9 cellular contexts compared by ENCODE assay signal in genomic region chr19:40687525-40688016, GRCh38. TPM values are rescaled to one million over a fixed set of nuclear protein-coding genes. Genes with fewer than 3 reads are reported as not detected.
DNase-seq lines count a peak whose midpoint lies in the region; ATAC-seq and TF ChIP-seq lines count a peak whose summit lies in the region.
"Had no signal": no experiment of that assay in that cellular context is flagged by ENCODE, and none has a peak within 500 bp of the region (broad histone marks: within the 10 kb centered on the region; RNA-seq: fewer than 3 reads in every experiment).

No MANE protein-coding gene starts in this region.

- 36 to 51% methylated on average over 12 of the region's 12 CpGs for WGBS in esophagus squamous epithelium, 2 donors

- H3K27ac Mint-ChIP-seq in natural killer cell = no peak overlapping the region
- H3K27ac Mint-ChIP-seq: activated CD8-positive, alpha-beta T cell treated with anti-CD3 and anti-CD28 coated beads, Interleukin-2, amount 10 ng/mL, durations not matched to agents 7 days and 5 days had no signal

- H3K4me3 Mint-ChIP-seq in natural killer cell = no peak overlapping the region
- H3K4me3 Mint-ChIP-seq: activated CD8-positive, alpha-beta T cell treated with anti-CD3 and anti-CD28 coated beads, Interleukin-2, amount 10 ng/mL, durations not matched to agents 7 days and 5 days had no signal

- peaks cover 0 to 28% of the 10 kb centered on the region in 2 donors for H3K4me1 Mint-ChIP-seq in natural killer cell

- H3K27me3 Mint-ChIP-seq in natural killer cell (ENCODE audit: low read depth in 2 of 2) = no peaks in the 10 kb centered on the region

- no peaks in the 10 kb centered on the region for H3K9me3 Mint-ChIP-seq in natural killer cell

- ATAC-seq in natural killer cell (peak; percentile 64 to 73 (median 70)), HG02981 (IDR thresholded peaks at IDR 0.05; ENCODE audit: unreplicated experiment) (no peak)
- ATAC-seq: activated CD8-positive, alpha-beta T cell treated with anti-CD3 and anti-CD28 coated beads, Interleukin-2, amount 10 ng/mL, durations not matched to agents 7 days and 5 days had no signal

- H3K4me3 ChIP-seq in esophagus squamous epithelium = peak overlapping the region in 1 of 4 donors; percentile 86

- peak; percentile 90 for DNase-seq in AG08395 (ENCODE audit: low spot score)
- peak in 73 of 76 experiments; percentile 12 to 90 (median 76) for DNase-seq in HUDEP-2 (lab: John Stamatoyannopoulos, UW; ENCODE audit: unreplicated experiment in 76 of 76)
- no peak for DNase-seq in esophagus squamous epithelium (lab: John Stamatoyannopoulos, UW)
- DNase-seq in natural killer cell = peak; percentile 84
- no peak for DNase-seq in NCI-H2196 treated with DMSO at 0.1 percent for 48 hours (lab: John Stamatoyannopoulos, UW; ENCODE audit: unreplicated experiment)
- no peak for DNase-seq in GF-D8 (lab: John Stamatoyannopoulos, UW)
- DNase-seq in NCI-H146 treated with DMSO at 0.1 percent for 48 hours (lab: John Stamatoyannopoulos, UW; ENCODE audit: unreplicated experiment) = no peak
- DNase-seq: activated CD8-positive, alpha-beta T cell treated with anti-CD3 and anti-CD28 coated beads, Interleukin-2, amount 10 ng/mL, durations not matched to agents 7 days and 5 days had no signal

- no peak for TF ChIP-seq CTCF in esophagus squamous epithelium (IDR thresholded peaks at IDR 0.05)
- TF ChIP-seq CTCF in natural killer cell (IDR thresholded peaks at IDR 0.05) = no peak

- peaks cover 1 to 52% (median 6%) of the 10 kb centered on the region in 3 donors for H3K36me3 ChIP-seq in esophagus squamous epithelium

- TF ChIP-seq POLR2A in esophagus squamous epithelium (IDR thresholded peaks at IDR 0.05) = no peak

- no peaks in the 10 kb centered on the region for H3K27me3 ChIP-seq in esophagus squamous epithelium

- intact Hi-C loops in esophagus squamous epithelium (cut with DNase I) (no loop called here), natural killer cell (cut with micrococcal nuclease) (loop anchor here (1.0 to 5.0 kb wide), 6 partner anchors 14 to 640 kb away; partner anchors contain the start of genes MIA and RAB4B)

- peaks cover 33 to 64% (median 37%) of the 10 kb centered on the region in 3 donors for H3K4me1 ChIP-seq in esophagus squamous epithelium

- no peaks in the 10 kb centered on the region for H3K9me3 ChIP-seq in esophagus squamous epithelium

- no peaks in the 10 kb centered on the region for H3K36me3 Mint-ChIP-seq in natural killer cell

- H3K27ac ChIP-seq in esophagus squamous epithelium = peak overlapping the region; percentile 45 to 94 (median 74)

RNA-seq across cellular contexts. Expression of gene NUMBL, which starts 2.9 kb away (rescaled TPM):
- total RNA-seq in esophagus squamous epithelium = 10 to 100 TPM; 11.2 to 20.8 (median 15.8) TPM
- 10 to 100 TPM in 2 of 3 donors, 1 to 10 TPM in 1; 9.9 to 19.5 (median 10.2) TPM for total RNA-seq in natural killer cell

RNA-seq across cellular contexts. Expression of gene COQ8B, which starts 29.1 kb away (rescaled TPM):
- 10 to 100 TPM; 19.3 to 64.1 (median 33.3) TPM for total RNA-seq in esophagus squamous epithelium
- 10 to 100 TPM; 31.8 to 46.7 (median 39.6) TPM for total RNA-seq in natural killer cell

RNA-seq across cellular contexts. Expression of gene ITPKC, which starts 29.3 kb away (rescaled TPM):
- total RNA-seq in esophagus squamous epithelium (100 to 1,000 TPM in 2 of 4 donors, 10 to 100 TPM in 2; 58.5 to 127 (median 95.7) TPM), natural killer cell (10 to 100 TPM in 2 of 3 donors, 1 to 10 TPM in 1; 8.7 to 11.1 (median 11.0) TPM)

Comparison
In these comparisons a context has a peak if more than half of its experiments do, and no peak if none do; other contexts are left out.
1. DNase-seq: peak in AG08395 (single experiment), HUDEP-2 (73 of 76) and natural killer cell (single experiment); none in esophagus squamous epithelium (single experiment), NCI-H2196 treated with DMSO at 0.1 percent for 48 hours (single experiment), GF-D8 (single experiment) and NCI-H146 treated with DMSO at 0.1 percent for 48 hours (single experiment).
2. RNA of gene ITPKC, which starts 29.3 kb away (total RNA-seq): 58.5 to 127 TPM in esophagus squamous epithelium; 8.7 to 11.1 TPM in natural killer cell; every median in the first group is over 4 times any median in the second.